ENCODE assay signal across 39 cellular contexts in genomic region chr11:69812256-69812655, GRCh38. TPM values are rescaled to one million over a fixed set of nuclear protein-coding genes. Genes with fewer than 3 reads are reported as not detected.
"Had no signal": no experiment of that assay in that cellular context is flagged by ENCODE, and none has a peak within 500 bp of the region (broad histone marks: within the 10 kb centered on the region; RNA-seq: fewer than 3 reads in every experiment).

No MANE protein-coding gene starts in this region.

- H3K4me2 ChIP-seq: KMS-11 had no signal

- H3K9me3 ChIP-seq: MG63 had no signal

- H3K27ac ChIP-seq: KMS-11 had no signal

- H3K9ac ChIP-seq: KMS-11 had no signal

- H3K4me3 ChIP-seq: MG63 had no signal

- DNase-seq: Karpas-422, Kasumi-1, KBM-7, KG1, MG63, MM.1S, MV-4-11, NCI-H1048, NCI-H1092, NCI-H1092 treated with DMSO at 0.1 percent for 48 hours, NCI-H1105, NCI-H1105 treated with DMSO at 0.1 percent for 48 hours, NCI-H1417, NCI-H1417 treated with DMSO at 0.1 percent for 48 hours, NCI-H1436, NCI-H1436 treated with DMSO at 0.1 percent for 48 hours, NCI-H146, NCI-H1694, NCI-H1694 treated with DMSO at 0.1 percent for 48 hours, NCI-H187, NCI-H187 treated with DMSO at 0.1 percent for 48 hours, NCI-H1930, NCI-H2029, NCI-H2029 treated with DMSO at 0.1 percent for 48 hours, NCI-H2081, NCI-H2081 treated with DMSO at 0.1 percent for 48 hours, NCI-H2107, NCI-H2171, NCI-H2171 treated with DMSO at 0.1 percent for 48 hours, NCI-H2227 treated with DMSO at 0.1 percent for 48 hours, NCI-H226, NCI-H345, NCI-H446, NCI-H446 treated with DMSO at 0.1 percent for 48 hours had no signal

- H3K36me3 ChIP-seq: MG63 had no signal

RNA-seq across cellular contexts. Expression of gene FGF3, which starts 7.0 kb away (rescaled TPM):
- total RNA-seq: LHCN-M2, M059J, MCF 10A, NCI-H460 had no signal

RNA-seq across cellular contexts. Expression of gene FGF4, which starts 37.1 kb away (rescaled TPM):
- total RNA-seq: LHCN-M2, M059J, MCF 10A, NCI-H460 had no signal
